1 cellular context compared by ENCODE assay signal in genomic region chr20:21496452-21496851, GRCh38.
TF ChIP-seq lines count a peak whose summit lies in the region.

No MANE protein-coding gene starts in this region.

TF ChIP-seq in GM23338, 12 proteins besides CTCF, POLR2A, EP300 and RAD21 (continued from another document):
- TF ChIP-seq ZNF462 (CRISPR knock-in tag; IDR thresholded peaks at IDR 0.05) (no peak), REST (IDR thresholded peaks at IDR 0.05; ENCODE audit: unreplicated experiment) (no peak)
